8 cellular contexts compared by ENCODE assay signal in genomic region chr19:12365094-12365371, GRCh38. TPM values are rescaled to one million over a fixed set of nuclear protein-coding genes. Genes with fewer than 3 reads are reported as not detected.
DNase-seq lines count a peak whose midpoint lies in the region; ATAC-seq and TF ChIP-seq lines count a peak whose summit lies in the region.

No MANE protein-coding gene starts in this region.

- H2BK5ac ChIP-seq in H9 (ENCODE audit: insufficient read length, low read length) = no peak overlapping the region

- no peak overlapping the region for H3K18ac ChIP-seq in H9 (ENCODE audit: insufficient read length, low read depth, low read length)

- H2BK120ac ChIP-seq in H9 (ENCODE audit: low read depth, low read length, poor library complexity, severe bottlenecking) = no peak overlapping the region

- intact Hi-C loops in CD14-positive monocyte (cut with micrococcal nuclease) = no loop called here

- peaks cover 2 to 18% (median 4%) of the 10 kb centered on the region in 3 donors for H3K27me3 Mint-ChIP-seq in CD14-positive monocyte (ENCODE audit: low read depth in 3 of 3)
- peaks cover 15% of the 10 kb centered on the region for H3K27me3 Mint-ChIP-seq in H9 (ENCODE audit: low read depth)

- no peaks in the 10 kb centered on the region for H3K79me2 ChIP-seq in H9 (ENCODE audit: insufficient read depth, low read length)

- H3K9me3 ChIP-seq in H9 (ENCODE audit: control insufficient read depth, low read depth, low read length) (peaks cover 7% of the 10 kb centered on the region), neuron (ENCODE audit: low read length) (peaks cover 8% of the 10 kb centered on the region)

- H3K36me3 Mint-ChIP-seq in CD14-positive monocyte (peaks cover 0 to 3% of the 10 kb centered on the region in 2 donors), H9 (ENCODE audit: insufficient read depth in 1 of 3, low read depth in 3 of 3) (peaks cover 16 to 37% (median 26%) of the 10 kb centered on the region in 3 experiments)

- H3K27ac Mint-ChIP-seq in CD14-positive monocyte (peak overlapping the region in 3 of 7 donors; percentile 28 to 78 (median 36)), H9 (no peak overlapping the region)

- no peaks in the 10 kb centered on the region for H3K79me1 ChIP-seq in H9 (ENCODE audit: insufficient read depth, low read depth, low read length, poor library complexity, severe bottlenecking)

- no peak overlapping the region for H3T11ph ChIP-seq in H9 (ENCODE audit: low read length)

- peak overlapping the region; percentile 37; the same call in 1 of the 2 replicates for H3K14ac ChIP-seq in H9 (ENCODE audit: insufficient read depth, low read length)

- no peak overlapping the region for H3K56ac ChIP-seq in H9 (ENCODE audit: insufficient read length, low read depth, low read length)

- H2BK12ac ChIP-seq in H9 (ENCODE audit: insufficient read length, low read depth, low read length) = no peak overlapping the region

- peak overlapping the region; percentile 56 for H3K9ac ChIP-seq in H9 (ENCODE audit: extremely low read depth, insufficient read length, low read length)

- H3K23ac ChIP-seq in H9 (ENCODE audit: insufficient read length, low read depth, low read length) = no peak overlapping the region

- H3K4me1 ChIP-seq in H9 (ENCODE audit: insufficient read depth, low read length) (no peaks in the 10 kb centered on the region), neuron (ENCODE audit: insufficient read depth, low read length) (peaks cover 6% of the 10 kb centered on the region)

- H3K4ac ChIP-seq in H9 (ENCODE audit: low read depth, low read length) = no peak overlapping the region

- no peak overlapping the region for H4K91ac ChIP-seq in H9 (ENCODE audit: insufficient read length, low read depth, low read length)

- H3K27ac ChIP-seq in H9 (ENCODE audit: insufficient read length, low read depth, low read length) (no peak overlapping the region), VCaP (peak overlapping the region; percentile 79)

- TF ChIP-seq CTCF in CD14-positive monocyte (IDR thresholded peaks at IDR 0.05) (no peak), H9 (conservative IDR thresholded peaks at IDR 0.05) (no peak), VCaP (conservative IDR thresholded peaks at IDR 0.05) (no peak), fibroblast of mammary gland (conservative IDR thresholded peaks at IDR 0.05; ENCODE audit: control insufficient read depth, insufficient read depth, low read depth, low read length) (no peak)

- H2AK5ac ChIP-seq in H9 (ENCODE audit: insufficient read length, low read length) = no peak overlapping the region

- H3K4me1 Mint-ChIP-seq in CD14-positive monocyte = peaks cover 24% of the 10 kb centered on the region
- peaks cover 11 to 19% of the 10 kb centered on the region in 2 experiments for H3K4me1 Mint-ChIP-seq in H9

- no peak overlapping the region for H2BK15ac ChIP-seq in H9 (ENCODE audit: low read depth, low read length)

- no CpG with 5 or more reads among the region's 19 CpGs for WGBS in H9 (ENCODE audit: extremely low coverage, insufficient read length, low lambda C conversion rate)

- H4K20me1 ChIP-seq in H9 (ENCODE audit: control insufficient read depth, insufficient read depth, insufficient read length) = no peaks in the 10 kb centered on the region

- H3K4me3 ChIP-seq in fibroblast of mammary gland (ENCODE audit: control insufficient read depth, low read depth, low read length) = peak overlapping the region; percentile 73
- H3K4me3 ChIP-seq in neuron (ENCODE audit: low read length) = peak overlapping the region; percentile 69

- DNase-seq in CD14-positive monocyte (ENCODE audit: low spot score) (no peak), H9 (no peak), fibroblast of mammary gland (ENCODE audit: low read depth) (peak; percentile 11), Ammon's horn (ENCODE audit: low spot score) (no peak), NCI-H2171 (lab: John Stamatoyannopoulos, UW) (no peak)

- H2AFZ ChIP-seq in H9 (ENCODE audit: low read length) (no peak overlapping the region), neuron (ENCODE audit: low read depth, low read length) (no peak overlapping the region)

- no peak for ATAC-seq in GM18909 (IDR thresholded peaks at IDR 0.05; ENCODE audit: poor library complexity, unreplicated experiment)

- H3K36me3 ChIP-seq in neuron (ENCODE audit: insufficient read depth, low read length) = peaks cover 6% of the 10 kb centered on the region

- peak overlapping the region; percentile 92 to 95 for H3K4me3 Mint-ChIP-seq in CD14-positive monocyte
- peak overlapping the region; percentile 86 to 95 for H3K4me3 Mint-ChIP-seq in H9

- no peak overlapping the region for H4K5ac ChIP-seq in H9 (ENCODE audit: insufficient read length, low read depth, low read length)

- no peak overlapping the region for H4K8ac ChIP-seq in H9 (replicated peaks; ENCODE audit: insufficient read length, low read depth, low read length)

- H3K27me3 ChIP-seq in H9 (ENCODE audit: insufficient read depth, low read length) = no peaks in the 10 kb centered on the region
- H3K27me3 ChIP-seq in neuron (ENCODE audit: insufficient read depth, low read length) = no peaks in the 10 kb centered on the region

- peaks cover 7% of the 10 kb centered on the region for H3K23me2 ChIP-seq in H9 (ENCODE audit: insufficient read length, low read depth, low read length, poor library complexity, severe bottlenecking)

- H3K9me3 Mint-ChIP-seq in CD14-positive monocyte (peaks cover 15 to 62% (median 58%) of the 10 kb centered on the region in 7 donors), H9 (peaks cover 45 to 63% of the 10 kb centered on the region in 2 experiments)

- H3K4me2 ChIP-seq in H9 (ENCODE audit: insufficient read depth, insufficient read length, low read length) = peak overlapping the region; percentile 75

- no peak overlapping the region for H2BK20ac ChIP-seq in H9 (ENCODE audit: low read depth, low read length, poor library complexity, severe bottlenecking)

RNA-seq across cellular contexts. Expression of gene ZNF442, which starts 0.5 kb away (rescaled TPM):
- under 1 TPM; 0.17 to 0.39 TPM for polyA plus RNA-seq in CD14-positive monocyte
- 3.7 and 4.0 TPM in 2 replicates for total RNA-seq in H9 (2021)

RNA-seq across cellular contexts. Expression of gene ZNF563, which starts 31.6 kb away (rescaled TPM):
- under 1 TPM; 0.09 to 0.99 TPM for polyA plus RNA-seq in CD14-positive monocyte
- 1.9 TPM in 2 replicates for total RNA-seq in H9 (2021)

RNA-seq across cellular contexts. Expression of gene ZNF799, which starts 36.0 kb away (rescaled TPM):
- 1 to 10 TPM; 3.2 to 3.4 TPM for polyA plus RNA-seq in CD14-positive monocyte
- total RNA-seq in H9 (2021) = 4.1 and 5.2 TPM in 2 replicates
